14 cellular contexts compared by ENCODE assay signal in the genomic region with DNA sequence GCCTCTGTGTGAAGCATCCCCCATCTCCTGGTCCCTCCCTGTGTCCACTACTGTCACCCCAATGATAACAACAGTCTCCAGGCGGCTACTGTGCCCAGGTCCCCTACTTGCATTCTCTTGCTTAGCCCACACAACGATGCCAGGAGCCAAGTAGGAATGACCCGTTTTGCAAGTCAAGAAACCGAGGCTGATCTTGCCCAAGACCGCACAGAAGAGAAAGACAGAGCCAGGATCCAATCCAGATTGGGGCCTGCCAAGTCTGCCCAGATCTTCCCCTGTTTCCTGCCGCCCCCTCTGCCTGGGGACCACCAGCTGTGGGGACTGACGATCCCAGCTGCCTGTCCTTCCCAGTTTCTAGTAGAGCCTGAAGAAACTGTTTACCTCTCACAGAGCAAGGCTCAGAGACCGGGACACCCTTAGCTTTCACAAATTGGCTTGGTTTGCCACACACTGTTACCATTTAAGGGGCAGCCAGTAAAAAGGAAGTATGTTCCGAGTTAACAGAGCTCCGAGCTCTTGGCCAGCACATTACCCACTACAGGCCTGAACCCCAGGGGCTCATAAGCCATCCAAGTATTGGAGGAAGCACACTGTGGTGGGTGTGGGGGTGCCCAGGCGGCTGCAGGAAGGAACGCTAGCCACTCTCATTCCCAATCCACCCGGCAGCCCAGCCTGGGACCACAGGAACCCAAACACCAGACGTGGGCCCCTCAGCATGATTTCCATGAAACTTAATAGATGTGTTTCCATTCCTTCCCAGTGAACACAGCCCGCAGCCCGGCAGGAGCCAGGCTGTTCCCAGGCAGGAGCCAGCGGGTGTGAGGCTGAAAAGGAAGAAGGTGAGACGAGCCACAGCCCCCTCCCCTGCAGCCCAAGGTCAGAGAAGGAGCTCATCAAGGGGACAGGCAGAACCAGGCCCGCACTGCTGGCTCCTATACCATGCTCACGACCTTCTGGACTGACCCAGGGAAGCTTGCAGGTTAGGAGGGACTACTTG. TPM values are rescaled to one million over a fixed set of nuclear protein-coding genes. Genes with fewer than 3 reads are reported as not detected.
DNase-seq lines count a peak whose midpoint lies in the region; ATAC-seq, FAIRE-seq and TF ChIP-seq lines count a peak whose summit lies in the region.
"Had no signal": no experiment of that assay in that cellular context is flagged by ENCODE, and none has a peak within 500 bp of the region (broad histone marks: within the 10 kb centered on the region; RNA-seq: fewer than 3 reads in every experiment).

No MANE protein-coding gene starts in this region.

- H3K4me3 Mint-ChIP-seq in astrocyte (ENCODE audit: unreplicated experiment), result no peak overlapping the region
- H3K4me3 Mint-ChIP-seq: T-helper 17 cell had no signal

- peak overlapping the region; percentile 17 for H3K27ac ChIP-seq in astrocyte (ENCODE audit: low read depth, low read length)
- H3K27ac ChIP-seq in osteoblast (ENCODE audit: low read depth, low read length), result no peak overlapping the region

- H3K4me3 ChIP-seq in astrocyte (ENCODE audit: insufficient read depth, low read depth, low read length) (no peak overlapping the region), osteoblast (ENCODE audit: insufficient read depth, low read length) (no peak overlapping the region)
- H3K4me3 ChIP-seq: adrenal gland, gastrocnemius medialis, lung had no signal

- no peak for FAIRE-seq in astrocyte (lab: Jason Lieb, UNC)

- peaks cover 39% of the 10 kb centered on the region for H3K79me2 ChIP-seq in astrocyte (ENCODE audit: insufficient read depth, low read length)
- H3K79me2 ChIP-seq in osteoblast (ENCODE audit: insufficient read depth, low read length), result no peaks in the 10 kb centered on the region

- peak overlapping the region; percentile 26 for H3K27ac Mint-ChIP-seq in astrocyte (ENCODE audit: unreplicated experiment)
- H3K27ac Mint-ChIP-seq: T-helper 17 cell had no signal

- H3K4me1 ChIP-seq in astrocyte (ENCODE audit: insufficient read depth, low read length) (peaks cover 20% of the 10 kb centered on the region), osteoblast (ENCODE audit: insufficient read depth, low read length) (peaks cover 30% of the 10 kb centered on the region)
- H3K4me1 ChIP-seq: adrenal gland, gastrocnemius medialis had no signal

- peaks cover 8% of the 10 kb centered on the region for H3K4me1 Mint-ChIP-seq in astrocyte (ENCODE audit: low read depth, unreplicated experiment)
- H3K4me1 Mint-ChIP-seq: T-helper 17 cell had no signal

- H3K9me3 Mint-ChIP-seq in astrocyte (ENCODE audit: unreplicated experiment), result peaks cover 4% of the 10 kb centered on the region

- TF ChIP-seq CTCF in astrocyte (IDR thresholded peaks at IDR 0.05; ENCODE audit: insufficient read depth, low read depth, low read length) (no peak), osteoblast (IDR thresholded peaks at IDR 0.05; ENCODE audit: extremely low read depth, low read depth, low read length) (no peak)

- no peaks in the 10 kb centered on the region for H3K36me3 ChIP-seq in astrocyte (ENCODE audit: insufficient read depth, low read length)
- H3K36me3 ChIP-seq in osteoblast (ENCODE audit: insufficient read depth, low read length), result peaks cover 3% of the 10 kb centered on the region
- H3K36me3 ChIP-seq: adrenal gland, gastrocnemius medialis had no signal

- H3K9ac ChIP-seq in astrocyte (ENCODE audit: low read length), result peak overlapping the region; percentile 13

- no peaks in the 10 kb centered on the region for H3K36me3 Mint-ChIP-seq in astrocyte (ENCODE audit: low read depth, unreplicated experiment)

- H3K9me3 ChIP-seq in astrocyte (ENCODE audit: insufficient read depth, low read depth, low read length), result no peaks in the 10 kb centered on the region
- H3K9me3 ChIP-seq in osteoblast (ENCODE audit: low read depth, low read length), result no peaks in the 10 kb centered on the region
- H3K9me3 ChIP-seq: adrenal gland, gastrocnemius medialis had no signal

- H4K20me1 ChIP-seq in astrocyte (ENCODE audit: insufficient read depth, low read length), result peaks cover 10% of the 10 kb centered on the region
- no peaks in the 10 kb centered on the region for H4K20me1 ChIP-seq in osteoblast (ENCODE audit: insufficient read depth, low read length)

- H3K27me3 ChIP-seq in astrocyte (ENCODE audit: insufficient read depth, low read length) (no peaks in the 10 kb centered on the region), osteoblast (ENCODE audit: insufficient read depth, low read length) (no peaks in the 10 kb centered on the region)
- H3K27me3 ChIP-seq: adrenal gland, gastrocnemius medialis had no signal

- H3K27me3 Mint-ChIP-seq in astrocyte (ENCODE audit: low read depth, unreplicated experiment), result peaks cover 5% of the 10 kb centered on the region

- H3K4me2 ChIP-seq in astrocyte (ENCODE audit: low read length), result peak overlapping the region; percentile 20
- no peak overlapping the region for H3K4me2 ChIP-seq in osteoblast (ENCODE audit: insufficient read depth, low read length)

- intact Hi-C loops in Right ventricle myocardium superior (cut with DNase I), result no loop called here

- H2AFZ ChIP-seq in astrocyte (ENCODE audit: low read depth, low read length), result no peak overlapping the region
- H2AFZ ChIP-seq in osteoblast (ENCODE audit: low read length), result peak overlapping the region; percentile 52

- ATAC-seq in Right ventricle myocardium superior (ENCODE audit: poor library complexity) (peak; percentile 44), HG03457 (IDR thresholded peaks at IDR 0.05; ENCODE audit: unreplicated experiment) (no peak), esophagus mucosa (no peak)
- ATAC-seq: gastrocnemius medialis, T-helper 17 cell had no signal

- peak in 8 of 14 donors; percentile 12 to 64 (median 40) for DNase-seq in C1 segment of cervical spinal cord (lab: John Stamatoyannopoulos, UW)
- DNase-seq in astrocyte (ENCODE audit: low read depth), result peak; percentile 22
- no peak for DNase-seq in Right ventricle myocardium superior
- DNase-seq in osteoblast (ENCODE audit: insufficient read length, low spot score, missing footprints), result no peak
- no peak for DNase-seq in activated T-cell treated with anti-CD3 and anti-CD28 coated beads, Interleukin-2, amount 50 U/mL, for 48 hours
- no peak for DNase-seq in UCSD-AML1 (lab: John Stamatoyannopoulos, UW; ENCODE audit: unreplicated experiment)
- DNase-seq: adrenal gland, gastrocnemius medialis, NCI-H187, T-helper 17 cell had no signal

RNA-seq across cellular contexts. Expression of gene KIAA1755, which starts 7.9 kb away (rescaled TPM):
- total RNA-seq in astrocyte (0.77 and 1.1 TPM in 2 replicates), Right ventricle myocardium superior (5.4 TPM), osteoblast (2.5 and 2.7 TPM in 2 replicates), esophagus mucosa (0.32 TPM)
- total RNA-seq: activated CD8-positive, alpha-beta memory T cell treated with anti-CD3 and anti-CD28 coated beads for 36 hours; T-helper 17 cell had no signal

RNA-seq across cellular contexts. Expression of gene BPI, which starts 51.4 kb away (rescaled TPM):
- not detected in 2 replicates for total RNA-seq in astrocyte
- total RNA-seq in Right ventricle myocardium superior, result 0.11 TPM
- under 0.01 TPM in 1 of 2 replicates, not detected in the other for total RNA-seq in osteoblast
- not detected for total RNA-seq in esophagus mucosa
- total RNA-seq: activated CD8-positive, alpha-beta memory T cell treated with anti-CD3 and anti-CD28 coated beads for 36 hours; gastrocnemius medialis; T-helper 17 cell had no signal

Comparison
In these comparisons a context has a peak if more than half of its experiments do, and no peak if none do; other contexts are left out.
1. DNase-seq: peak in C1 segment of cervical spinal cord (8 of 14) and astrocyte (single experiment); none in Right ventricle myocardium superior (single experiment), osteoblast (single experiment), activated T-cell treated with anti-CD3 and anti-CD28 coated beads, Interleukin-2, amount 50 U/mL, for 48 hours (0 of 2) and UCSD-AML1 (single experiment).